Comparison of ENCODE assay signal across 9 cellular contexts in the genomic region with DNA sequence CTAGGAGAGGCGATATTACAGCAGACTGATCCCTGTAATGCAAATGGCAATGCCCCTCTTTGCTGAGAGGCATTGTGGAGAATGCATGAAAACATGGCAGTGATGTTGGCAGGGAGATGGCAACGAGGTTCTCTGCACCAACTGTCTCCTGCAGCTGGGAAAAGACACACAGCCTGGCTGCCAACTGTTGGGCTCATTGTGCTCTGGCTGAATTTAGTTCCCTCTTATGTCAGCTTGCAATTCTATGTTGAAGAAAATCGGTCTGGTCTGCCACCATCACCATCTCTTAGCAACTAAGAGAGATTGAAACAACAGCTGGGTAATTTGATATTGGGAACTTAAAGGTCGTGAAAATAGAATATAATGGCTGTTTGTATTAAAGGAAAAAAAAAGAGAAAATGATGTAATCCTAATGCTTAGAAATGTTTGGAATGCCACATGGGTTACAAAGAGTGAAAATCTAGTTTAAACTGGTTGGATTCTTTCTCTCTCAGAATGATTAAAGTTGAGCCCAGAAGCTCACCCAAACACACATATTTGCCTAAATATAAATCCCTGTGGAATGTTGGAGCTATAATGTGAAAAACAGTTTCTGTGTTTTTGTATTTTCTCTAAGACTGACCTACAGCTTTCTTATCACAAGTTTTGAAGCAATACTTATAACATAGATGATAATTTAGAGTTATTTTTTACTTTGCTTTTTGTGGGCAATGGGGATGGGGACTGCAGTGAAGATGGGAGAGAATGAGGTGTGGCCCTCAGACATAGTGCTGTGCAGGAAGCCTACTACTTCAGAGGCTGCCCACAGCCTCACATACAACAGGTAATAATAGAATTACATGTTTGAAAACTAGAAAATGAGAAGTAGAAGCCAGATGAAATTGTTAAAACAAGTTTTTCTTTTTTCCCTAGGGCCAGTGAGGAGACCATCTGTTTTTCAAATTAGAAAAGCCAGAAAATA.
DNase-seq lines count a peak whose midpoint lies in the region; ATAC-seq, FAIRE-seq and TF ChIP-seq lines count a peak whose summit lies in the region.
"Had no signal": no experiment of that assay in that cellular context is flagged by ENCODE, and none has a peak within 500 bp of the region (broad histone marks: within the 10 kb centered on the region; RNA-seq: fewer than 3 reads in every experiment).

No MANE protein-coding gene starts in this region.

- no peak for DNase-seq in Caco-2
- DNase-seq in NCI-H446 (lab: John Stamatoyannopoulos, UW): peak; percentile 52 to 84
- peak; percentile 39 for DNase-seq in epithelial cell of proximal tubule (ENCODE audit: low read depth)
- DNase-seq in nucleus accumbens (lab: John Stamatoyannopoulos, UW): peak in 45 of 56 donors; percentile 9 to 79 (median 54)
- DNase-seq in D721Med (ENCODE audit: insufficient read length, low spot score): no peak
- no peak for DNase-seq in activated CD8-positive, alpha-beta T cell treated with anti-CD3 and anti-CD28 coated beads, Interleukin-2, amount 10 ng/mL, durations not matched to agents 7 days and 5 days
- DNase-seq: activated naive CD8-positive, alpha-beta T cell treated with anti-CD3 and anti-CD28 coated beads, Interleukin-2, amount 10 ng/mL, durations not matched to agents 7 days and 5 days had no signal

- no TSS peak for BruUV-seq in Caco-2 (replicated peaks; lab: Mats Ljungman, UMichigan)

- TF ChIP-seq CTCF in Caco-2 (IDR thresholded peaks at IDR 0.05; ENCODE audit: insufficient read depth in 1 of 2, low read depth in 1 of 2, low read length in 1 of 2, severe bottlenecking in 1 of 2, unreplicated experiment in 1 of 2) (no peak), epithelial cell of proximal tubule (conservative IDR thresholded peaks at IDR 0.05; ENCODE audit: low read depth, low read length) (no peak), D721Med (IDR thresholded peaks at IDR 0.05; ENCODE audit: insufficient read depth, missing control alignments) (no peak)

- POLR2A ChIA-PET in Caco-2 (lab: Charles Lee): no interaction called here
- POLR2A ChIA-PET in activated CD8-positive, alpha-beta T cell treated with anti-CD3 and anti-CD28 coated beads, Interleukin-2, amount 10 ng/mL, durations not matched to agents 7 days and 5 days (lab: Charles Lee): no interaction called here

- H3K9me3 Mint-ChIP-seq in Caco-2 (ENCODE audit: unreplicated experiment): no peaks in the 10 kb centered on the region
- no peaks in the 10 kb centered on the region for H3K9me3 Mint-ChIP-seq in activated CD8-positive, alpha-beta T cell treated with anti-CD3 and anti-CD28 coated beads, Interleukin-2, amount 10 ng/mL, durations not matched to agents 7 days and 5 days (ENCODE audit: insufficient read depth)
- H3K9me3 Mint-ChIP-seq: activated naive CD8-positive, alpha-beta T cell treated with anti-CD3 and anti-CD28 coated beads, Interleukin-2, amount 10 ng/mL, durations not matched to agents 7 days and 5 days had no signal

- H3K4me1 ChIP-seq in Caco-2: peaks cover 47% of the 10 kb centered on the region

- H3K9me3 ChIP-seq in Caco-2: no peaks in the 10 kb centered on the region

- ATAC-seq in HG02973 (IDR thresholded peaks at IDR 0.05; ENCODE audit: unreplicated experiment) (no peak), GM21526 (IDR thresholded peaks at IDR 0.05; ENCODE audit: low FRiP score, unreplicated experiment) (no peak)
- no peak for ATAC-seq in activated CD8-positive, alpha-beta T cell treated with anti-CD3 and anti-CD28 coated beads, Interleukin-2, amount 10 ng/mL, durations not matched to agents 7 days and 5 days

- H3K36me3 Mint-ChIP-seq in Caco-2 (ENCODE audit: insufficient read depth, unreplicated experiment): peaks cover 6% of the 10 kb centered on the region
- no peaks in the 10 kb centered on the region for H3K36me3 Mint-ChIP-seq in activated CD8-positive, alpha-beta T cell treated with anti-CD3 and anti-CD28 coated beads, Interleukin-2, amount 10 ng/mL, durations not matched to agents 7 days and 5 days (ENCODE audit: low read depth)
- H3K36me3 Mint-ChIP-seq: activated naive CD8-positive, alpha-beta T cell treated with anti-CD3 and anti-CD28 coated beads, Interleukin-2, amount 10 ng/mL, durations not matched to agents 7 days and 5 days had no signal

- peak overlapping the region; percentile 39 for H3K4me3 Mint-ChIP-seq in Caco-2 (ENCODE audit: unreplicated experiment)
- no peak overlapping the region for H3K4me3 Mint-ChIP-seq in activated CD8-positive, alpha-beta T cell treated with anti-CD3 and anti-CD28 coated beads, Interleukin-2, amount 10 ng/mL, durations not matched to agents 7 days and 5 days
- H3K4me3 Mint-ChIP-seq: activated naive CD8-positive, alpha-beta T cell treated with anti-CD3 and anti-CD28 coated beads, Interleukin-2, amount 10 ng/mL, durations not matched to agents 7 days and 5 days had no signal

- FAIRE-seq in D721Med (lab: Jason Lieb, UNC): no peak

- intact Hi-C loops in Caco-2 (cut with micrococcal nuclease; ENCODE audit: unreplicated experiment): loop anchor here (1.0 to 5.0 kb wide), 5 partner anchors 41 to 1015 kb away; partner anchors contain the start of genes DTD2, RNU6-7 and RNU6-8

- H3K27ac Mint-ChIP-seq in Caco-2 (ENCODE audit: unreplicated experiment): peak overlapping the region; percentile 76
- H3K27ac Mint-ChIP-seq in activated CD8-positive, alpha-beta T cell treated with anti-CD3 and anti-CD28 coated beads, Interleukin-2, amount 10 ng/mL, durations not matched to agents 7 days and 5 days: no peak overlapping the region
- H3K27ac Mint-ChIP-seq: activated naive CD8-positive, alpha-beta T cell treated with anti-CD3 and anti-CD28 coated beads, Interleukin-2, amount 10 ng/mL, durations not matched to agents 7 days and 5 days had no signal

- CTCF ChIA-PET in Caco-2 (lab: Charles Lee): interaction anchor here (0.9 to 1.9 kb wide), 4 partner anchors 41 to 399 kb away, joined by 3 to 6 read pairs (median 4); no protein-coding TSS in a partner anchor
- CTCF ChIA-PET in activated CD8-positive, alpha-beta T cell treated with anti-CD3 and anti-CD28 coated beads, Interleukin-2, amount 10 ng/mL, durations not matched to agents 7 days and 5 days (lab: Charles Lee): interaction anchor here (1.4 kb wide), 1 partner anchor 87 kb away, joined by 3 read pairs; no protein-coding TSS in a partner anchor

- H3K4me3 ChIP-seq in Caco-2 (ENCODE audit: low read depth, low read length): no peak overlapping the region
- peak overlapping the region; percentile 5 for H3K4me3 ChIP-seq in epithelial cell of proximal tubule (ENCODE audit: low read depth, low read length)

- H3K27me3 Mint-ChIP-seq in Caco-2 (ENCODE audit: insufficient read depth, unreplicated experiment): no peaks in the 10 kb centered on the region
- H3K27me3 Mint-ChIP-seq in activated CD8-positive, alpha-beta T cell treated with anti-CD3 and anti-CD28 coated beads, Interleukin-2, amount 10 ng/mL, durations not matched to agents 7 days and 5 days (ENCODE audit: low read depth): peaks cover 6% of the 10 kb centered on the region

- H3K36me3 ChIP-seq in Caco-2 (ENCODE audit: control insufficient read depth, insufficient read depth, low read length): no peaks in the 10 kb centered on the region

- H3K27me3 ChIP-seq in Caco-2 (replicated peaks; ENCODE audit: control insufficient read depth, insufficient read depth, low read length): no peaks in the 10 kb centered on the region

- H3K4me1 Mint-ChIP-seq in Caco-2 (ENCODE audit: low read depth, unreplicated experiment): peaks cover 31% of the 10 kb centered on the region
- no peaks in the 10 kb centered on the region for H3K4me1 Mint-ChIP-seq in activated CD8-positive, alpha-beta T cell treated with anti-CD3 and anti-CD28 coated beads, Interleukin-2, amount 10 ng/mL, durations not matched to agents 7 days and 5 days (ENCODE audit: low read depth)
- H3K4me1 Mint-ChIP-seq: activated naive CD8-positive, alpha-beta T cell treated with anti-CD3 and anti-CD28 coated beads, Interleukin-2, amount 10 ng/mL, durations not matched to agents 7 days and 5 days had no signal

Comparison
In these comparisons a context has a peak if more than half of its experiments do, and no peak if none do; other contexts are left out.
1. DNase-seq: peak in NCI-H446 (2 of 2), epithelial cell of proximal tubule (single experiment) and nucleus accumbens (45 of 56); none in Caco-2 (0 of 2), D721Med (single experiment) and activated CD8-positive, alpha-beta T cell treated with anti-CD3 and anti-CD28 coated beads, Interleukin-2, amount 10 ng/mL, durations not matched to agents 7 days and 5 days (single experiment).